In the genomic region with DNA sequence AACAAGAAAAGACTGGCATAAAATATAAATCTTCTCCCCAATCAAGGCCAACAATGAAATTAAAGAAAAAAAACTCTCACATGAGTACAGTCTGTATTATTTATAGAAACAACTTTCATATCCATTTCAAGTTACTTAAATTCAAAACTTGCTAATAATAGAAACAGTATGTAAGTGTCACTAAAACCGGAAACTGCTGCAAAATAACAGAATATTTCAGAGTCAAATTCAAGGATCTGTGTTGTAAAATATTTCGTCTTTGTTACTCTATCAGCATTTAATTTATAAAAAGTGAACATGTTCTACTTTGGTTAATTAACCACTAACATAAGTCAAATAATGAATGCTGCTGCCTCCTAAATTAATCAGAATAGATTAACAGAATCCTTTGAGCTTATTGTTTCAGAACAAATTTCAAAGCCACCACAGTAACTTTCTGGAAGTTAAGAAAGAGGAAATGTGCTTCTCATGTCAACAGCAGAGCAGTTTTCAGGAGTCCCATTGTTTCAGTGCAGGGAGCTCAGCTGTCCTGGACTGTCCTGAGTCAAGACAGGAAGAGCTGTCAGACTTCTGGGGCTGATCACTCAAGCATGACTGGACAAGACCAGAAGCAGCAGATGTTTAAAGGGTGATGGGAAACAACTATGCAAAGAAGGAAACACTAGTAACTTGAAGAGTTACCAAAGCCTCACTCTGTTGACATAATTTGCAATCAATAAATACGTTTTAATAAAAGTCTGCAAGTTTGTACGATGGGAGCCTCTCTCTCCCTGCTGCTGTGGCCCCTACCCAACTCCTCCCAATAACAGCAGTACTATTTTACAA, we compare ENCODE assay signal across 8 cellular contexts.
DNase-seq lines count a peak whose midpoint lies in the region; ATAC-seq and TF ChIP-seq lines count a peak whose summit lies in the region.

No MANE protein-coding gene starts in this region.

- DNase-seq in GM06990 (ENCODE audit: extremely low read depth, insufficient read length) (peak; percentile 79), KBM-7 (peak; percentile 92), cardiac septum (ENCODE audit: low spot score) (peak; percentile 80), sciatic nerve (ENCODE audit: low spot score) (no peak), NCI-H2196 treated with DMSO at 0.1 percent for 48 hours (lab: John Stamatoyannopoulos, UW; ENCODE audit: unreplicated experiment) (no peak), HUDEP-2 (lab: John Stamatoyannopoulos, UW; ENCODE audit: unreplicated experiment in 76 of 76) (no peak)
- DNase-seq in activated CD8-positive, alpha-beta T cell treated with anti-CD3 and anti-CD28 coated beads, Interleukin-2, amount 10 ng/mL, durations not matched to agents 7 days and 5 days = no peak

- H3K4me3 ChIP-seq in GM06990 (replicated peaks; ENCODE audit: low read depth, low read length) = no peak overlapping the region; the same call in 1 of the 2 replicates

- POLR2A ChIA-PET in activated CD8-positive, alpha-beta T cell treated with anti-CD3 and anti-CD28 coated beads, Interleukin-2, amount 10 ng/mL, durations not matched to agents 7 days and 5 days (lab: Charles Lee) = interaction anchor here (1.0 kb wide), 1 partner anchor 520 kb away, joined by 3 read pairs; no protein-coding TSS in a partner anchor

- no peaks in the 10 kb centered on the region for H3K27me3 ChIP-seq in GM06990 (replicated peaks; ENCODE audit: control insufficient read depth, insufficient read depth, low read length)

- intact Hi-C loops in cardiac septum (cut with DNase I) (loop anchor here (5.0 kb wide), 2 partner anchors 78 to 107 kb away; a partner anchor contains a TSS), sciatic nerve (cut with DNase I) (no loop called here)

- in situ Hi-C loops in KBM-7 (cut with MboI; ENCODE audit: low pct_unique_long_range_greater_than_20kb, low sequenced_read_pairs) = no loop called here

- peak overlapping the region; percentile 17 for H3K4me3 Mint-ChIP-seq in activated CD8-positive, alpha-beta T cell treated with anti-CD3 and anti-CD28 coated beads, Interleukin-2, amount 10 ng/mL, durations not matched to agents 7 days and 5 days

- peak overlapping the region; percentile 85 for H3K27ac Mint-ChIP-seq in activated CD8-positive, alpha-beta T cell treated with anti-CD3 and anti-CD28 coated beads, Interleukin-2, amount 10 ng/mL, durations not matched to agents 7 days and 5 days

- TF ChIP-seq CTCF in GM06990 (IDR thresholded peaks at IDR 0.05; ENCODE audit: insufficient read depth, low read length, poor library complexity, severe bottlenecking) = no peak

- CTCF ChIA-PET in activated CD8-positive, alpha-beta T cell treated with anti-CD3 and anti-CD28 coated beads, Interleukin-2, amount 10 ng/mL, durations not matched to agents 7 days and 5 days (lab: Charles Lee) = no interaction called here

- peaks cover 78% of the 10 kb centered on the region for H3K4me1 Mint-ChIP-seq in activated CD8-positive, alpha-beta T cell treated with anti-CD3 and anti-CD28 coated beads, Interleukin-2, amount 10 ng/mL, durations not matched to agents 7 days and 5 days (ENCODE audit: low read depth)

- no peaks in the 10 kb centered on the region for H3K9me3 Mint-ChIP-seq in activated CD8-positive, alpha-beta T cell treated with anti-CD3 and anti-CD28 coated beads, Interleukin-2, amount 10 ng/mL, durations not matched to agents 7 days and 5 days (ENCODE audit: insufficient read depth)

- ATAC-seq in GM21529 (IDR thresholded peaks at IDR 0.05; ENCODE audit: unreplicated experiment) (peak; percentile 90), sciatic nerve (peak; percentile 86)
- peak; percentile 58 for ATAC-seq in activated CD8-positive, alpha-beta T cell treated with anti-CD3 and anti-CD28 coated beads, Interleukin-2, amount 10 ng/mL, durations not matched to agents 7 days and 5 days

- no peaks in the 10 kb centered on the region for H3K27me3 Mint-ChIP-seq in activated CD8-positive, alpha-beta T cell treated with anti-CD3 and anti-CD28 coated beads, Interleukin-2, amount 10 ng/mL, durations not matched to agents 7 days and 5 days (ENCODE audit: low read depth)

- H3K36me3 ChIP-seq in GM06990 (ENCODE audit: control insufficient read depth, insufficient read depth, low read length) = no peaks in the 10 kb centered on the region

- peaks cover 18% of the 10 kb centered on the region for H3K36me3 Mint-ChIP-seq in activated CD8-positive, alpha-beta T cell treated with anti-CD3 and anti-CD28 coated beads, Interleukin-2, amount 10 ng/mL, durations not matched to agents 7 days and 5 days (ENCODE audit: low read depth)

Comparison
In these comparisons a context has a peak if more than half of its experiments do, and no peak if none do; other contexts are left out.
1. DNase-seq: peak in GM06990 (single experiment), KBM-7 (single experiment) and cardiac septum (single experiment); none in activated CD8-positive, alpha-beta T cell treated with anti-CD3 and anti-CD28 coated beads, Interleukin-2, amount 10 ng/mL, durations not matched to agents 7 days and 5 days (single experiment), sciatic nerve (single experiment), NCI-H2196 treated with DMSO at 0.1 percent for 48 hours (single experiment) and HUDEP-2 (0 of 76).
2. Peak in every context shown above with its lines, with median percentiles within 50 percentile points of each other: ATAC-seq.